ENCODE assay signal across 20 cellular contexts in the genomic region with DNA sequence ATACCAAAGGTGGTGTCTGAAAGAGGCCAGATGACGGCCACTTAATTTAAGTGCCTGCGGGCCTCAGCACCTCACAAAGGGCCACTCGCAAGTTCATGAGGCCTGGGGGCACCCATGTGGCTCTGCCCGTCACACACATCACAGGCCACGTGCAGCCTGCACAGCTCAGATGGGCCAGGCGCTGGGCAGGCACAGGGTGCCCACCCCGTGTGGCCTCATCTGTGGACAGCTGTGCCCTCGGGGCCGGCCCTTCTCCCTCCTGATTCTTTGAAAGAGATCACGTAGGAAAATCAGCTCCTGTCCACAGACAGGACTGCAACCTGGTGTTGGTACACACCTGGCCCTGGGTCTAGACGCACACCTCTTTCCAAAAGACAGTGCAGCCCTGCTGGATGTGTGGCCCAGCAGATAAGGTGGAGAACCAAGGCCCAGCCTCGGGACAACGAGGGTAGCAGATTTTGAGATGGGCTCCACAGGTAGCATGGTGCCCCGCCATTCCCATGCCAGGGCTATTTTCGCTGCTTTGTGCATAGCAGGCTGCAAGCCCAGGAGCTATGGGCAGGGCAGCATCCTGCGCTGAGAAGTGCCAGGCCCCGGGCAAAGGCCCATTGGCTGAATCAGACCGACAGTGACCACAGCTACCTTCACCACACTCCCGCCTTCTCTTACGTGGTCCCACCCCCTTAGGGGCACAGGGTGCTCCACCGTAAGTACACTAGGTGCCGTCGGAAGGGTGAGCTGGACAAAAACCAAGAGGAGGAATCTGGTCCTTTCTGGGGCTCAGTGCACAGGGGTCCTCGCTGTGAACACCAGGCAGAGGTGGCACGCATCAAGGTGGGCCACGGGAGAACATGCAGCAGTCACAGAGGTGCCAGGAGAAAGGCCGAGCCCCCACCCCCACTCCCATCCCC.
DNase-seq lines count a peak whose midpoint lies in the region; ATAC-seq and TF ChIP-seq lines count a peak whose summit lies in the region.
"Had no signal": no experiment of that assay in that cellular context is flagged by ENCODE, and none has a peak within 500 bp of the region (broad histone marks: within the 10 kb centered on the region; RNA-seq: fewer than 3 reads in every experiment).

No MANE protein-coding gene starts in this region.

- H3K27me3 ChIP-seq in right atrium auricular region (no peaks in the 10 kb centered on the region), Panc1 (ENCODE audit: control insufficient read depth, insufficient read depth, low read length) (peaks cover 2% of the 10 kb centered on the region; the same call in 1 of the 2 replicates), neuronal stem cell (ENCODE audit: control insufficient read depth in 3 of 3, insufficient read depth in 3 of 3, low read depth in 1 of 3, low read length in 3 of 3) (no peaks in the 10 kb centered on the region)
- H3K27me3 ChIP-seq: BLaER1 treated with 17β-estradiol and CSF1 and Interleukin-3, amounts not matched to agents 10 nM and 100 nM had no signal

- H3K9me3 ChIP-seq in right atrium auricular region: no peaks in the 10 kb centered on the region
- H3K9me3 ChIP-seq in Panc1 (ENCODE audit: control insufficient read depth, insufficient read depth, low read depth, low read length): no peaks in the 10 kb centered on the region
- no peaks in the 10 kb centered on the region for H3K9me3 ChIP-seq in neuronal stem cell (replicated peaks in 1 of 2; ENCODE audit: control insufficient read depth in 2 of 2, insufficient read depth in 1 of 2, low read depth in 1 of 2, low read length in 2 of 2)
- H3K9me3 ChIP-seq: A549; BLaER1 treated with 17β-estradiol and CSF1 and Interleukin-3, amounts not matched to agents 10 nM and 100 nM; Caco-2 had no signal

- peak overlapping the region; percentile 3 for H3K9ac ChIP-seq in neuronal stem cell (ENCODE audit: low read depth, low read length, poor library complexity)
- H3K9ac ChIP-seq: BLaER1 treated with 17β-estradiol and CSF1 and Interleukin-3, amounts not matched to agents 10 nM and 100 nM had no signal

- no peak overlapping the region for H3K14ac ChIP-seq in neuronal stem cell (ENCODE audit: low read length)

- intact Hi-C loops in cardiac septum (cut with DNase I) (no loop called here), Panc1 (cut with micrococcal nuclease; ENCODE audit: unreplicated experiment) (no loop called here)

- no peaks in the 10 kb centered on the region for H3K79me1 ChIP-seq in neuronal stem cell (ENCODE audit: low read depth, low read length)

- no peaks in the 10 kb centered on the region for H3K9me3 Mint-ChIP-seq in stimulated activated memory B cell treated with anti-CD40 and anti-IgM and Interleukin-4, amounts not matched to agents 10 μg/mL and 1 μg/mL and 100 μg/mL, for 72 hours
- H3K9me3 Mint-ChIP-seq in activated T-cell treated with anti-CD3 and anti-CD28 coated beads, Interleukin-2, amount 50 U/mL, for 4 hours: no peaks in the 10 kb centered on the region
- H3K9me3 Mint-ChIP-seq: CD4-positive, alpha-beta T cell; CD8-positive, alpha-beta T cell had no signal

- CTCF ChIA-PET in Panc1 (lab: Charles Lee): no interaction called here

- no peak overlapping the region for H3K4me3 Mint-ChIP-seq in stimulated activated memory B cell treated with anti-CD40 and anti-IgM and Interleukin-4, amounts not matched to agents 10 μg/mL and 1 μg/mL and 100 μg/mL, for 72 hours
- H3K4me3 Mint-ChIP-seq in activated T-cell treated with anti-CD3 and anti-CD28 coated beads, Interleukin-2, amount 50 U/mL, for 4 hours: no peak overlapping the region
- H3K4me3 Mint-ChIP-seq: B cell; CD4-positive, alpha-beta T cell; CD8-positive, alpha-beta T cell had no signal

- no peak overlapping the region for H3K4me3 ChIP-seq in right atrium auricular region
- no peak overlapping the region for H3K4me3 ChIP-seq in Panc1 (ENCODE audit: low read depth in 2 of 2, low read length in 2 of 2)
- no peak overlapping the region for H3K4me3 ChIP-seq in neuronal stem cell (ENCODE audit: low read length in 2 of 2)
- H3K4me3 ChIP-seq: A549; BLaER1 treated with 17β-estradiol and CSF1 and Interleukin-3, amounts not matched to agents 10 nM and 100 nM had no signal

- H2BK12ac ChIP-seq in neuronal stem cell (ENCODE audit: low read length): no peak overlapping the region

- no peak overlapping the region for H3K27ac Mint-ChIP-seq in stimulated activated memory B cell treated with anti-CD40 and anti-IgM and Interleukin-4, amounts not matched to agents 10 μg/mL and 1 μg/mL and 100 μg/mL, for 72 hours
- H3K27ac Mint-ChIP-seq: B cell; CD4-positive, alpha-beta T cell; CD8-positive, alpha-beta T cell had no signal

- no peaks in the 10 kb centered on the region for H3K4me1 Mint-ChIP-seq in stimulated activated memory B cell treated with anti-CD40 and anti-IgM and Interleukin-4, amounts not matched to agents 10 μg/mL and 1 μg/mL and 100 μg/mL, for 72 hours
- no peaks in the 10 kb centered on the region for H3K4me1 Mint-ChIP-seq in activated T-cell treated with anti-CD3 and anti-CD28 coated beads, Interleukin-2, amount 50 U/mL, for 4 hours (ENCODE audit: low read depth)
- H3K4me1 Mint-ChIP-seq: B cell had no signal

- no TSS peak for BruUV-seq in Panc1 (replicated peaks; lab: Mats Ljungman, UMichigan)

- peak; percentile 65 for DNase-seq in cardiac septum (ENCODE audit: low spot score)
- DNase-seq in right atrium auricular region (ENCODE audit: low spot score): no peak
- DNase-seq in Panc1 (ENCODE audit: low read depth, low spot score): no peak
- no peak for DNase-seq in neuronal stem cell (ENCODE audit: low spot score)
- no peak for DNase-seq in NCI-H524 (lab: John Stamatoyannopoulos, UW)
- no peak for DNase-seq in activated T-cell treated with anti-CD3 and anti-CD28 coated beads, Interleukin-2, amount 50 U/mL, for 4 hours
- DNase-seq: AML-193; Caco-2; Calu3; CD4-positive, alpha-beta T cell; CD8-positive, alpha-beta T cell; DMS79 treated with DMSO at 0.1 percent for 48 hours; GF-D8 had no signal

- in situ Hi-C loops in Panc1 (cut with HindIII; ENCODE audit: low pct_unique_long_range_greater_than_20kb, low sequenced_read_pairs): no loop called here

- no peaks in the 10 kb centered on the region for H3K27me3 Mint-ChIP-seq in stimulated activated memory B cell treated with anti-CD40 and anti-IgM and Interleukin-4, amounts not matched to agents 10 μg/mL and 1 μg/mL and 100 μg/mL, for 72 hours
- H3K27me3 Mint-ChIP-seq in activated T-cell treated with anti-CD3 and anti-CD28 coated beads, Interleukin-2, amount 50 U/mL, for 4 hours (ENCODE audit: low read depth): no peaks in the 10 kb centered on the region
- H3K27me3 Mint-ChIP-seq: B cell; CD4-positive, alpha-beta T cell had no signal

- H2AK5ac ChIP-seq in neuronal stem cell (ENCODE audit: low read depth, low read length): peak overlapping the region; percentile 65

- peak overlapping the region; percentile 76 for H2BK120ac ChIP-seq in neuronal stem cell (ENCODE audit: low read depth, low read length)

- H3K4me1 ChIP-seq in right atrium auricular region (no peaks in the 10 kb centered on the region), Panc1 (ENCODE audit: control insufficient read depth, insufficient read depth, low read length) (no peaks in the 10 kb centered on the region), neuronal stem cell (ENCODE audit: control insufficient read depth in 2 of 2, insufficient read depth in 1 of 2, low read depth in 1 of 2, low read length in 2 of 2) (peaks cover 0 to 7% of the 10 kb centered on the region in 2 donors)
- H3K4me1 ChIP-seq: A549; BLaER1 treated with 17β-estradiol and CSF1 and Interleukin-3, amounts not matched to agents 10 nM and 100 nM; Caco-2 had no signal

- H3K36me3 Mint-ChIP-seq in stimulated activated memory B cell treated with anti-CD40 and anti-IgM and Interleukin-4, amounts not matched to agents 10 μg/mL and 1 μg/mL and 100 μg/mL, for 72 hours: no peaks in the 10 kb centered on the region
- no peaks in the 10 kb centered on the region for H3K36me3 Mint-ChIP-seq in activated T-cell treated with anti-CD3 and anti-CD28 coated beads, Interleukin-2, amount 50 U/mL, for 4 hours (ENCODE audit: insufficient read depth)
- H3K36me3 Mint-ChIP-seq: CD8-positive, alpha-beta T cell had no signal

- POLR2A ChIA-PET in Panc1 (lab: Charles Lee): interaction anchor here (0.5 kb wide), 1 partner anchor 432 kb away, joined by 12 read pairs; no protein-coding TSS in a partner anchor

- H3K4ac ChIP-seq in neuronal stem cell (ENCODE audit: low read length): no peak overlapping the region

- H2BK15ac ChIP-seq in neuronal stem cell (ENCODE audit: low read length): peak overlapping the region; percentile 22

- H2BK5ac ChIP-seq in neuronal stem cell (ENCODE audit: low read length): no peak overlapping the region

- ATAC-seq in Panc1 (0 out of 2 replicates have a peak, but pooled peaks have one; percentile 60), HG03045 (IDR thresholded peaks at IDR 0.05; ENCODE audit: unreplicated experiment) (no peak)
- ATAC-seq in stimulated activated memory B cell treated with anti-CD40 and anti-IgM and Interleukin-4, amounts not matched to agents 10 μg/mL and 1 μg/mL and 100 μg/mL, for 72 hours: peak; percentile 24
- ATAC-seq in activated T-cell treated with anti-CD3 and anti-CD28 coated beads, Interleukin-2, amount 50 U/mL, for 4 hours: no peak
- ATAC-seq: A549; CD8-positive, alpha-beta T cell had no signal

- H4K8ac ChIP-seq in neuronal stem cell (ENCODE audit: low read depth, low read length): no peak overlapping the region

- H3K18ac ChIP-seq in neuronal stem cell (ENCODE audit: low read length): peak overlapping the region; percentile 60

- no peak overlapping the region for H3K4me2 ChIP-seq in neuronal stem cell (ENCODE audit: insufficient read depth, low read length, poor library complexity, severe bottlenecking)
- H3K4me2 ChIP-seq: A549; BLaER1 treated with 17β-estradiol and CSF1 and Interleukin-3, amounts not matched to agents 10 nM and 100 nM had no signal

- WGBS in neuronal stem cell (ENCODE audit: extremely low coverage in 2 of 2, insufficient read length in 2 of 2, insufficient replicate concordance in 1 of 2), 2 donors: no CpG with 5 or more reads among the region's 27 CpGs

- no peak for TF ChIP-seq CTCF in right atrium auricular region (IDR thresholded peaks at IDR 0.05)
- no peak for TF ChIP-seq CTCF in Panc1 (IDR thresholded peaks at IDR 0.05)

- H3K36me3 ChIP-seq in right atrium auricular region (peaks cover 40% of the 10 kb centered on the region), Panc1 (ENCODE audit: control insufficient read depth, insufficient read depth, low read length) (no peaks in the 10 kb centered on the region), neuronal stem cell (replicated peaks in 1 of 2; ENCODE audit: control insufficient read depth in 2 of 2, insufficient read depth in 2 of 2, low read length in 2 of 2) (no peaks in the 10 kb centered on the region)
- H3K36me3 ChIP-seq: BLaER1 treated with 17β-estradiol and CSF1 and Interleukin-3, amounts not matched to agents 10 nM and 100 nM had no signal

- H3K27ac ChIP-seq in right atrium auricular region (no peak overlapping the region), Panc1 (ENCODE audit: low read length) (no peak overlapping the region), neuronal stem cell (replicated peaks; ENCODE audit: low read length) (no peak overlapping the region)
- H3K27ac ChIP-seq: 22Rv1; A549; BLaER1 treated with 17β-estradiol and CSF1 and Interleukin-3, amounts not matched to agents 10 nM and 100 nM; C4-2B had no signal

- H3K23ac ChIP-seq in neuronal stem cell (ENCODE audit: low read depth, low read length, poor library complexity): no peak overlapping the region

- no peak overlapping the region for H4K91ac ChIP-seq in neuronal stem cell (ENCODE audit: low read depth, low read length, poor library complexity)

- H2AFZ ChIP-seq in neuronal stem cell (ENCODE audit: low read length): no peak overlapping the region

Comparison
In these comparisons a context has a peak if more than half of its experiments do, and no peak if none do; other contexts are left out.
1. ATAC-seq: peak in Panc1 (single experiment) and stimulated activated memory B cell treated with anti-CD40 and anti-IgM and Interleukin-4, amounts not matched to agents 10 μg/mL and 1 μg/mL and 100 μg/mL, for 72 hours (single experiment); none in HG03045 (single experiment) and activated T-cell treated with anti-CD3 and anti-CD28 coated beads, Interleukin-2, amount 50 U/mL, for 4 hours (0 of 2).